ENCODE assay signal across 1 cellular context in genomic region chr1:28882009-28882628, GRCh38.
TF ChIP-seq lines count a peak whose summit lies in the region.

No MANE protein-coding gene starts in this region.

TF ChIP-seq in K562, 482 proteins besides CTCF, POLR2A, EP300 and RAD21 (continued from another document):
- peak; percentile 75; the same call in 1 of the 2 replicates for TF ChIP-seq ZFP91 (CRISPR knock-in tag; IDR thresholded peaks at IDR 0.05)
- 0 out of 2 replicates have a peak, but pooled peaks have one; percentile 59 for TF ChIP-seq GATAD2A (IDR thresholded peaks at IDR 0.05)
- TF ChIP-seq ZNF592 (IDR thresholded peaks at IDR 0.05) = peak; percentile 93
- TF ChIP-seq ESRRB (CRISPR knock-in tag; IDR thresholded peaks at IDR 0.05; ENCODE audit: borderline replicate concordance) = no peak
- TF ChIP-seq ZNF324 (CRISPR knock-in tag; IDR thresholded peaks at IDR 0.05) = no peak
- no peak for TF ChIP-seq EGR1 (conservative IDR thresholded peaks at IDR 0.05)
- TF ChIP-seq ZNF12 (CRISPR knock-in tag; IDR thresholded peaks at IDR 0.05) = 0 out of 2 replicates have a peak, but pooled peaks have one; percentile 60
- TF ChIP-seq ZNF347 (CRISPR knock-in tag; IDR thresholded peaks at IDR 0.05; ENCODE audit: low read depth) = no peak
- TF ChIP-seq MTA2 (IDR thresholded peaks at IDR 0.05; ENCODE audit: low read depth) = peak; percentile 52; the same call in 1 of the 2 replicates
- 0 out of 2 replicates have a peak, but pooled peaks have one; percentile 43 for TF ChIP-seq MEF2A (IDR thresholded peaks at IDR 0.05; ENCODE audit: control insufficient read depth, low read depth, low read length)
- no peak for TF ChIP-seq PHB (CRISPR knock-in tag; IDR thresholded peaks at IDR 0.05)
- no peak for TF ChIP-seq ZNF408 (CRISPR knock-in tag; IDR thresholded peaks at IDR 0.05; ENCODE audit: low read depth)
- peak; percentile 99 for TF ChIP-seq ETV5 (CRISPR knock-in tag; IDR thresholded peaks at IDR 0.05; ENCODE audit: low read depth)
